ENCODE assay signal across 20 cellular contexts in the genomic region with DNA sequence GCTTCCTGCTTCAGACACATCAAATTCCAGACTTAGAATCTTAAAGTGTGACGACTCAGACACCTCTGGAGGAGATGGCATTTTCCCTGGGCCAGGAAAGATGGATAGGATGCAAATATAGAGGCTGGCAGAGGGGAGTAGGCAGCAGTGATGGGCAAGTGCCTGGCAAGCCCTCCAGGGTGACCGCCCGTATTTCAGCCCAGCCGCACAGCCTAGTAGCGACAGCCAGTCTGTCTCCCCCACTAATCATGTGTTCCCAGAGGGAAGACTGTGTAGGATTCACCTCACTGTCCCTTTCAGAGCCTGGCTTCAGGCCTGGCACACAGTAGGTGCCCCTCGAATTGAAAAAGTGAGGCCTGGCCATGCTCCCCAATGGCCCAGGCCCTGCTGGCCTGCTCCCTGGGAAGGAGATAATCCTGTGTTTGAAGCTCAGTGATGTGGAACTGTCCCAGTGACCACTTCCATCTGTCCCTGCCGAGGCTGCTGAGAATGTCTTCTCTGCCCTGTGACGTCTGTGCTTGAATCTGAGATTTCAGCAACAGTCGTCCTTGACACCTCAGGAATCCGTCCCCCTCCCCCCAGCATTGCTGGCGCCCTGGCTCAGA. TPM values are rescaled to one million over a fixed set of nuclear protein-coding genes. Genes with fewer than 3 reads are reported as not detected.
DNase-seq lines count a peak whose midpoint lies in the region; ATAC-seq and TF ChIP-seq lines count a peak whose summit lies in the region.
"Had no signal": no experiment of that assay in that cellular context is flagged by ENCODE, and none has a peak within 500 bp of the region (broad histone marks: within the 10 kb centered on the region; RNA-seq: fewer than 3 reads in every experiment).

No MANE protein-coding gene starts in this region.

- H3K4me1 Mint-ChIP-seq in activated CD8-positive, alpha-beta T cell treated with anti-CD3 and anti-CD28 coated beads for 36 hours (ENCODE audit: low read depth) = no peaks in the 10 kb centered on the region
- H3K4me1 Mint-ChIP-seq in glutamatergic neuron (ENCODE audit: low read depth, unreplicated experiment) (peaks cover 24% of the 10 kb centered on the region), GM23338 (peaks cover 3% of the 10 kb centered on the region; the same call in 1 of the 3 replicates)

- no peaks in the 10 kb centered on the region for H3K9me3 Mint-ChIP-seq in activated CD8-positive, alpha-beta T cell treated with anti-CD3 and anti-CD28 coated beads for 36 hours
- H3K9me3 Mint-ChIP-seq in glutamatergic neuron (ENCODE audit: unreplicated experiment) (peaks cover 2% of the 10 kb centered on the region), GM23338 (no peaks in the 10 kb centered on the region)
- H3K9me3 Mint-ChIP-seq: CD8-positive, alpha-beta memory T cell had no signal

- H3K36me3 Mint-ChIP-seq in activated CD8-positive, alpha-beta T cell treated with anti-CD3 and anti-CD28 coated beads for 36 hours (ENCODE audit: low read depth) = peaks cover 30% of the 10 kb centered on the region
- H3K36me3 Mint-ChIP-seq in glutamatergic neuron (ENCODE audit: unreplicated experiment) (no peaks in the 10 kb centered on the region), GM23338 (ENCODE audit: low read depth) (peaks cover 78% of the 10 kb centered on the region)

- H3K4me3 ChIP-seq in BLaER1 (no peak overlapping the region), GM23338 (no peak overlapping the region)
- H3K4me3 ChIP-seq: A549 had no signal

- H3K36me3 ChIP-seq in BLaER1 (peaks cover 83% of the 10 kb centered on the region), GM23338 (ENCODE audit: insufficient read depth) (peaks cover 4% of the 10 kb centered on the region; the same call in 1 of the 2 replicates)

- H3K27ac ChIP-seq in BLaER1 (peak overlapping the region; percentile 9; the same call in 1 of the 2 replicates), GM23338 (ENCODE audit: low read depth) (no peak overlapping the region)
- H3K27ac ChIP-seq: A549 had no signal

- no peak overlapping the region for H2AFZ ChIP-seq in GM23338

- no peaks in the 10 kb centered on the region for H3K27me3 ChIP-seq in BLaER1
- no peaks in the 10 kb centered on the region for H3K27me3 ChIP-seq in GM23338 (ENCODE audit: insufficient read depth)

- no peak for ATAC-seq in activated CD8-positive, alpha-beta T cell treated with anti-CD3 and anti-CD28 coated beads for 36 hours
- ATAC-seq in GM23338 (no peak), GM18861 (IDR thresholded peaks at IDR 0.05; ENCODE audit: unreplicated experiment) (no peak)
- ATAC-seq: A549, HepG2, PC-3 had no signal

- peak; percentile 58 to 82 for DNase-seq in NCI-H524 (lab: John Stamatoyannopoulos, UW)
- DNase-seq in activated CD8-positive, alpha-beta T cell treated with anti-CD3 and anti-CD28 coated beads for 36 hours = no peak
- no peak for DNase-seq in glutamatergic neuron
- DNase-seq in SW 1271 (lab: John Stamatoyannopoulos, UW) = no peak
- no peak for DNase-seq in GM23338 (ENCODE audit: low spot score)
- DNase-seq: CD8-positive, alpha-beta memory T cell; DMS53; EL; H7; KBM-7; NCI-H1105 treated with DMSO at 0.1 percent for 48 hours; NCI-H1694; NCI-H2081 treated with DMSO at 0.1 percent for 48 hours; NCI-H774; PC-3; RPMI8226 had no signal

- H3K4me3 Mint-ChIP-seq in activated CD8-positive, alpha-beta T cell treated with anti-CD3 and anti-CD28 coated beads for 36 hours = no peak overlapping the region
- H3K4me3 Mint-ChIP-seq in glutamatergic neuron (ENCODE audit: unreplicated experiment) (no peak overlapping the region), GM23338 (no peak overlapping the region)
- H3K4me3 Mint-ChIP-seq: CD8-positive, alpha-beta memory T cell had no signal

- H3K9me2 ChIP-seq in GM23338 (ENCODE audit: insufficient read depth) = no peaks in the 10 kb centered on the region

- H3K9ac ChIP-seq in BLaER1 = no peak overlapping the region

- POLR2A ChIA-PET in activated CD8-positive, alpha-beta T cell treated with anti-CD3 and anti-CD28 coated beads for 36 hours (lab: Charles Lee) = no interaction called here

- H3K4me1 ChIP-seq in BLaER1 (no peaks in the 10 kb centered on the region), GM23338 (ENCODE audit: insufficient read depth) (no peaks in the 10 kb centered on the region)
- H3K4me1 ChIP-seq: A549 had no signal

- H3K27ac Mint-ChIP-seq in activated CD8-positive, alpha-beta T cell treated with anti-CD3 and anti-CD28 coated beads for 36 hours = peak overlapping the region; percentile 25
- H3K27ac Mint-ChIP-seq in glutamatergic neuron (ENCODE audit: unreplicated experiment) (peak overlapping the region; percentile 18), GM23338 (no peak overlapping the region)

- CTCF ChIA-PET in activated CD8-positive, alpha-beta T cell treated with anti-CD3 and anti-CD28 coated beads for 36 hours (lab: Charles Lee) = interaction anchor here (1.2 to 2.8 kb wide), 6 partner anchors 14 to 116 kb away, joined by 4 to 111 read pairs (median 5); no protein-coding TSS in a partner anchor

- no peak overlapping the region for H3K4me2 ChIP-seq in BLaER1
- H3K4me2 ChIP-seq in GM23338 = no peak overlapping the region
- H3K4me2 ChIP-seq: A549 had no signal

- no peaks in the 10 kb centered on the region for H3K27me3 Mint-ChIP-seq in activated CD8-positive, alpha-beta T cell treated with anti-CD3 and anti-CD28 coated beads for 36 hours
- H3K27me3 Mint-ChIP-seq in glutamatergic neuron (ENCODE audit: unreplicated experiment) (peaks cover 9% of the 10 kb centered on the region), GM23338 (ENCODE audit: insufficient read depth, low read depth, poor library complexity) (peaks cover 12% of the 10 kb centered on the region)
- H3K27me3 Mint-ChIP-seq: CD8-positive, alpha-beta memory T cell had no signal

- peaks cover 6% of the 10 kb centered on the region for H3F3A ChIP-seq in GM23338 (replicated peaks; ENCODE audit: low read depth)

- H4K20me1 ChIP-seq in BLaER1 (peaks cover 22% of the 10 kb centered on the region; the same call in 1 of the 2 replicates), GM23338 (replicated peaks; ENCODE audit: insufficient read depth) (no peaks in the 10 kb centered on the region; the same call in 1 of the 2 replicates)

- no peaks in the 10 kb centered on the region; the same call in 1 of the 2 replicates for H3K9me3 ChIP-seq in BLaER1
- H3K9me3 ChIP-seq: A549 had no signal

- no peak for TF ChIP-seq CTCF in activated CD8-positive, alpha-beta T cell treated with anti-CD3 and anti-CD28 coated beads for 36 hours (IDR thresholded peaks at IDR 0.05)
- TF ChIP-seq CTCF in glutamatergic neuron (IDR thresholded peaks at IDR 0.05; ENCODE audit: partially characterized antibody, unreplicated experiment) (no peak), GM23338 (conservative IDR thresholded peaks at IDR 0.05; ENCODE audit: low read depth in 2 of 2) (no peak)

- H3K79me2 ChIP-seq in GM23338 (replicated peaks; ENCODE audit: insufficient read depth) = no peaks in the 10 kb centered on the region

- intact Hi-C loops in activated CD8-positive, alpha-beta T cell treated with anti-CD3 and anti-CD28 coated beads for 36 hours (cut with micrococcal nuclease) = loop anchor here (2.0 kb wide), 1 partner anchor 113 kb away; no protein-coding TSS in a partner anchor

TF ChIP-seq in GM23338, 12 proteins besides CTCF, POLR2A, EP300 and RAD21:
- TF ChIP-seq EZH2 (IDR thresholded peaks at IDR 0.05; ENCODE audit: low read depth, unreplicated experiment) = no peak
- TF ChIP-seq EZH2phosphoT487 (IDR thresholded peaks at IDR 0.05; ENCODE audit: unreplicated experiment) = no peak
- TF ChIP-seq, protein P1, sequence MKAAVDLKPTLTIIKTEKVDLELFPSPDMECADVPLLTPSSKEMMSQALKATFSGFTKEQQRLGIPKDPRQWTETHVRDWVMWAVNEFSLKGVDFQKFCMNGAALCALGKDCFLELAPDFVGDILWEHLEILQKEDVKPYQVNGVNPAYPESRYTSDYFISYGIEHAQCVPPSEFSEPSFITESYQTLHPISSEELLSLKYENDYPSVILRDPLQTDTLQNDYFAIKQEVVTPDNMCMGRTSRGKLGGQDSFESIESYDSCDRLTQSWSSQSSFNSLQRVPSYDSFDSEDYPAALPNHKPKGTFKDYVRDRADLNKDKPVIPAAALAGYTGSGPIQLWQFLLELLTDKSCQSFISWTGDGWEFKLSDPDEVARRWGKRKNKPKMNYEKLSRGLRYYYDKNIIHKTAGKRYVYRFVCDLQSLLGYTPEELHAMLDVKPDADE (IDR thresholded peaks at IDR 0.05) = no peak
- no peak for TF ChIP-seq STAT1 (IDR thresholded peaks at IDR 0.05; ENCODE audit: unreplicated experiment)
- no peak for TF ChIP-seq CREB1 (CRISPR knock-in tag; IDR thresholded peaks at IDR 0.05; ENCODE audit: low read depth)

RNA-seq across cellular contexts. Expression of a gene that starts 41.3 kb away (rescaled TPM):
- total RNA-seq in activated CD8-positive, alpha-beta T cell treated with anti-CD3 and anti-CD28 coated beads for 36 hours = 10 to 100 TPM; 90.9 to 91.4 TPM
- total RNA-seq in glutamatergic neuron (ENCODE audit: unreplicated experiment) = 27.3 TPM
- total RNA-seq in GM23338 (2014; rRNA removed; shearing (Covaris generic)) = 79.3 and 110 TPM in 2 replicates
- 181 and 185 TPM in 2 replicates for polyA plus RNA-seq in GM23338 (2016; fragmentation: Nextera tagmentation; extraction: Ambion mirVana)

RNA-seq across cellular contexts. Expression of a gene that starts 48.2 kb away (rescaled TPM):
- total RNA-seq in activated CD8-positive, alpha-beta T cell treated with anti-CD3 and anti-CD28 coated beads for 36 hours = 10 to 100 TPM; 39.9 to 41.6 TPM
- total RNA-seq in glutamatergic neuron (ENCODE audit: unreplicated experiment) = 57.9 TPM
- 71.1 and 72.4 TPM in 2 replicates for total RNA-seq in GM23338 (2014; rRNA removed; shearing (Covaris generic))
- polyA plus RNA-seq in GM23338 (2016; fragmentation: Nextera tagmentation; extraction: Ambion mirVana) = 27.8 and 28.3 TPM in 2 replicates

RNA-seq across cellular contexts. Expression of a gene that starts 59.2 kb away (rescaled TPM):
- 10 to 100 TPM; 35.3 to 36.4 TPM for total RNA-seq in activated CD8-positive, alpha-beta T cell treated with anti-CD3 and anti-CD28 coated beads for 36 hours
- 48.5 TPM for total RNA-seq in glutamatergic neuron (ENCODE audit: unreplicated experiment)
- total RNA-seq in GM23338 (2014; rRNA removed; shearing (Covaris generic)) = 39.5 and 59.8 TPM in 2 replicates
- polyA plus RNA-seq in GM23338 (2016; fragmentation: Nextera tagmentation; extraction: Ambion mirVana) = 74.7 and 84.1 TPM in 2 replicates

Comparison
In these comparisons a context has a peak if more than half of its experiments do, and no peak if none do; other contexts are left out.
1. DNase-seq: peak in NCI-H524 (2 of 2); none in activated CD8-positive, alpha-beta T cell treated with anti-CD3 and anti-CD28 coated beads for 36 hours (single experiment), glutamatergic neuron (single experiment), SW 1271 (0 of 2) and GM23338 (single experiment).